In genomic region chr3:138833908-138834358, GRCh38 we compare ENCODE assay signal across 8 cellular contexts. TPM values are rescaled to one million over a fixed set of nuclear protein-coding genes. Genes with fewer than 3 reads are reported as not detected.
A peak's percentile ranks its signal among the peaks of the same experiment; 100 is the strongest.
DNase-seq lines count a peak whose midpoint lies in the region; ATAC-seq and TF ChIP-seq lines count a peak whose summit lies in the region.

No MANE protein-coding gene starts in this region.

- no peaks in the 10 kb centered on the region for H3K27me3 Mint-ChIP-seq in activated CD4-positive, alpha-beta memory T cell treated with anti-CD3 and anti-CD28 coated beads, Interleukin-2, amount 10 ng/mL, durations not matched to agents 7 days and 5 days

- TF ChIP-seq CTCF in BE2C (IDR thresholded peaks at IDR 0.05; ENCODE audit: low read depth, low read length) (no peak), fibroblast of villous mesenchyme (IDR thresholded peaks at IDR 0.05; ENCODE audit: insufficient read depth, low read depth, low read length) (no peak), omental fat pad (IDR thresholded peaks at IDR 0.05) (no peak)

- peaks cover 16% of the 10 kb centered on the region for H3K36me3 Mint-ChIP-seq in activated CD4-positive, alpha-beta memory T cell treated with anti-CD3 and anti-CD28 coated beads, Interleukin-2, amount 10 ng/mL, durations not matched to agents 7 days and 5 days (ENCODE audit: low read depth)

- ATAC-seq in GM18907 (IDR thresholded peaks at IDR 0.05; ENCODE audit: unreplicated experiment) (peak; percentile 6), omental fat pad (ENCODE audit: low FRiP score) (peak; percentile 17), GM18861 (IDR thresholded peaks at IDR 0.05; ENCODE audit: unreplicated experiment) (no peak)

- no peaks in the 10 kb centered on the region for H3K9me3 Mint-ChIP-seq in activated CD4-positive, alpha-beta memory T cell treated with anti-CD3 and anti-CD28 coated beads, Interleukin-2, amount 10 ng/mL, durations not matched to agents 7 days and 5 days

- no peaks in the 10 kb centered on the region; the same call in 1 of the 2 replicates for H3K4me1 ChIP-seq in BE2C

- peak overlapping the region; percentile 94 for H3K4me3 ChIP-seq in BE2C (ENCODE audit: low read depth, low read length)
- peak overlapping the region; percentile 52 for H3K4me3 ChIP-seq in Jurkat, Clone E6-1 (ENCODE audit: low read length)
- H3K4me3 ChIP-seq in fibroblast of villous mesenchyme (ENCODE audit: low read depth, low read length) = peak overlapping the region; percentile 89

- no peaks in the 10 kb centered on the region for H3K36me3 ChIP-seq in BE2C

- CTCF ChIA-PET in activated CD4-positive, alpha-beta memory T cell treated with anti-CD3 and anti-CD28 coated beads, Interleukin-2, amount 10 ng/mL, durations not matched to agents 7 days and 5 days (lab: Charles Lee) = interaction anchor here (1.1 kb wide), 1 partner anchor 19 kb away, joined by 3 read pairs; no protein-coding TSS in a partner anchor

- no peaks in the 10 kb centered on the region for H3K9me3 ChIP-seq in BE2C

- POLR2A ChIA-PET in activated CD4-positive, alpha-beta memory T cell treated with anti-CD3 and anti-CD28 coated beads, Interleukin-2, amount 10 ng/mL, durations not matched to agents 7 days and 5 days (lab: Charles Lee) = interaction anchor here (0.7 to 1.0 kb wide), 5 partner anchors 9 to 659 kb away, joined by 3 to 4 read pairs (median 3); partner anchors contain the start of gene DBR1

- H3K27me3 ChIP-seq in BE2C = no peaks in the 10 kb centered on the region

- H3K4me3 Mint-ChIP-seq in activated CD4-positive, alpha-beta memory T cell treated with anti-CD3 and anti-CD28 coated beads, Interleukin-2, amount 10 ng/mL, durations not matched to agents 7 days and 5 days = peak overlapping the region; percentile 80

- DNase-seq in BE2C = no peak
- no peak for DNase-seq in Jurkat, Clone E6-1 (ENCODE audit: low read depth, low spot score)
- DNase-seq in activated CD4-positive, alpha-beta memory T cell treated with anti-CD3 and anti-CD28 coated beads, Interleukin-2, amount 10 ng/mL, durations not matched to agents 7 days and 5 days = peak; percentile 19
- no peak for DNase-seq in fibroblast of villous mesenchyme (ENCODE audit: low read depth)
- no peak for DNase-seq in omental fat pad (ENCODE audit: low spot score)
- no peak for DNase-seq in NCI-H1436 (lab: John Stamatoyannopoulos, UW)

- H3K27ac Mint-ChIP-seq in activated CD4-positive, alpha-beta memory T cell treated with anti-CD3 and anti-CD28 coated beads, Interleukin-2, amount 10 ng/mL, durations not matched to agents 7 days and 5 days = peak overlapping the region; percentile 73

- H3K4me1 Mint-ChIP-seq in activated CD4-positive, alpha-beta memory T cell treated with anti-CD3 and anti-CD28 coated beads, Interleukin-2, amount 10 ng/mL, durations not matched to agents 7 days and 5 days = peaks cover 22% of the 10 kb centered on the region

RNA-seq across cellular contexts. Expression of gene PIK3CB, which starts 0.8 kb away (rescaled TPM):
- polyA plus RNA-seq in BE2C (2012; ENCODE audit: insufficient read depth, insufficient read length, low read depth) = 12.9 TPM
- 14.1 TPM for polyA plus RNA-seq in Jurkat, Clone E6-1 (2012; ENCODE audit: insufficient read depth, insufficient read length)
- 10 to 100 TPM; 13.5 to 14.4 TPM for total RNA-seq in activated CD4-positive, alpha-beta memory T cell treated with anti-CD3 and anti-CD28 coated beads, Interleukin-2, amount 10 ng/mL, durations not matched to agents 7 days and 5 days
- total RNA-seq in fibroblast of villous mesenchyme (8.4 and 9.9 TPM in 2 replicates), omental fat pad (10 to 100 TPM; 20.6 to 42.8 (median 22.4) TPM)
